Comparison of ENCODE assay signal across 22 cellular contexts in the genomic region with DNA sequence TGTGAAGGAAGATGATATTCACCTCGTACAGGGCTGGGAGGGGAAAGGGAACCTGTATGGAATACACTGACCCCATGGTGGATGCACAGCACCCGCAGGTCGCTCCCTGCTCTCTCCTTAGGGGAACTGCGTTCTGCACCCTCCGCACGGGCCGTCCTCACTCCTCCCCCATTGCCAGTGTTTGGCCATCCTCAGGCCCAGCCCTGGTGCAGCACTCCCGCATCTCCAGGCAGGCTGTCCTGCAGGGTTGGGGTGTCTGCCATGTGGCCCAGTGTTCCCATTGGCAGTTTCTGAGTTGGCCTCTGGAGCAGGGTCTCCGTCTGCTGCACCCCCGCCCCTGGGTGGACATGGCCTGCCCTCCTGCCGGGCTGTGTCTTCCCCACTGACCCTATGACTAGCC.
"Had no signal": no experiment of that assay in that cellular context is flagged by ENCODE, and none has a peak within 500 bp of the region (broad histone marks: within the 10 kb centered on the region; RNA-seq: fewer than 3 reads in every experiment).

No MANE protein-coding gene starts in this region.

- DNase-seq: activated B cell treated with CpG ODN at 0.5 μM for 24 hours; activated CD4-positive, alpha-beta memory T cell treated with anti-CD3 and anti-CD28 coated beads for 36 hours; activated CD4-positive, alpha-beta T cell treated with anti-CD3 and anti-CD28 coated beads, Interleukin-2, amount 10 ng/mL, durations not matched to agents 7 days and 5 days; activated gamma-delta T cell treated with Interleukin-2 at 50 U/mL for 16 hours; activated naive CD4-positive, alpha-beta T cell treated with anti-CD3 and anti-CD28 coated beads, Interleukin-2, amount 10 ng/mL, durations not matched to agents 7 days and 5 days; activated naive CD8-positive, alpha-beta T cell treated with anti-CD3 and anti-CD28 coated beads for 36 hours; activated T-cell treated with anti-CD3 and anti-CD28 coated beads, Interleukin-2, amount 50 U/mL, for 72 hours; brain microvascular endothelial cell; caudate nucleus; MG63; MV-4-11; NCI-H1092 treated with DMSO at 0.1 percent for 48 hours; NCI-H1417 treated with DMSO at 0.1 percent for 48 hours; NCI-H1694 treated with DMSO at 0.1 percent for 48 hours; NCI-H2029 treated with DMSO at 0.1 percent for 48 hours; NK-92 treated with Interleukin-12 subunit alpha and Interleukin-12 subunit beta, amount 100 ng/mL, for 24 hours; SIG-M5; T-helper 2 cell; T1000 had no signal

- H3K4me3 ChIP-seq: MG63, Peyer's patch had no signal

- FAIRE-seq: TTC549 had no signal

- H3K36me3 Mint-ChIP-seq: activated naive CD4-positive, alpha-beta T cell treated with anti-CD3 and anti-CD28 coated beads, Interleukin-2, amount 10 ng/mL, durations not matched to agents 7 days and 5 days had no signal

- H3K27ac ChIP-seq: brain microvascular endothelial cell, Peyer's patch had no signal

- H3K9me3 Mint-ChIP-seq: activated B cell treated with CpG ODN at 0.5 μM for 24 hours; activated CD4-positive, alpha-beta memory T cell treated with anti-CD3 and anti-CD28 coated beads for 36 hours; activated CD4-positive, alpha-beta T cell treated with anti-CD3 and anti-CD28 coated beads, Interleukin-2, amount 10 ng/mL, durations not matched to agents 7 days and 5 days; activated naive CD4-positive, alpha-beta T cell treated with anti-CD3 and anti-CD28 coated beads, Interleukin-2, amount 10 ng/mL, durations not matched to agents 7 days and 5 days; activated naive CD8-positive, alpha-beta T cell treated with anti-CD3 and anti-CD28 coated beads for 36 hours; activated T-cell treated with anti-CD3 and anti-CD28 coated beads, Interleukin-2, amount 50 U/mL, for 72 hours; activated T-helper 2 cell treated with anti-CD3 and anti-CD28 coated beads, Interferon-gamma antibody, Interleukin-2, Interleukin-4, amounts not matched to agents 10 μg/mL and 5 μg/mL and 100 μg/mL, durations not matched to agents 14 hours and 24 hours and 36 hours had no signal

- ATAC-seq: activated T-cell treated with anti-CD3 and anti-CD28 coated beads, Interleukin-2, amount 50 U/mL, for 72 hours had no signal

- H3K4me1 ChIP-seq: Peyer's patch had no signal

- H3K27ac Mint-ChIP-seq: activated B cell treated with CpG ODN at 0.5 μM for 24 hours; activated CD4-positive, alpha-beta memory T cell treated with anti-CD3 and anti-CD28 coated beads for 36 hours; activated CD4-positive, alpha-beta T cell treated with anti-CD3 and anti-CD28 coated beads, Interleukin-2, amount 10 ng/mL, durations not matched to agents 7 days and 5 days; activated naive CD4-positive, alpha-beta T cell treated with anti-CD3 and anti-CD28 coated beads, Interleukin-2, amount 10 ng/mL, durations not matched to agents 7 days and 5 days; activated naive CD8-positive, alpha-beta T cell treated with anti-CD3 and anti-CD28 coated beads for 36 hours; activated T-cell treated with anti-CD3 and anti-CD28 coated beads, Interleukin-2, amount 50 U/mL, for 72 hours; activated T-helper 2 cell treated with anti-CD3 and anti-CD28 coated beads, Interferon-gamma antibody, Interleukin-2, Interleukin-4, amounts not matched to agents 10 μg/mL and 5 μg/mL and 100 μg/mL, durations not matched to agents 14 hours and 24 hours and 36 hours had no signal

- H3K27me3 ChIP-seq: brain microvascular endothelial cell, MG63, Peyer's patch had no signal

- H3K9me3 ChIP-seq: MG63, Peyer's patch had no signal

- H3K36me3 ChIP-seq: brain microvascular endothelial cell, Peyer's patch had no signal

- H3K27me3 Mint-ChIP-seq: activated B cell treated with CpG ODN at 0.5 μM for 24 hours; activated CD4-positive, alpha-beta memory T cell treated with anti-CD3 and anti-CD28 coated beads for 36 hours; activated CD4-positive, alpha-beta T cell treated with anti-CD3 and anti-CD28 coated beads, Interleukin-2, amount 10 ng/mL, durations not matched to agents 7 days and 5 days; activated naive CD4-positive, alpha-beta T cell treated with anti-CD3 and anti-CD28 coated beads, Interleukin-2, amount 10 ng/mL, durations not matched to agents 7 days and 5 days; activated naive CD8-positive, alpha-beta T cell treated with anti-CD3 and anti-CD28 coated beads for 36 hours had no signal

- H3K4me3 Mint-ChIP-seq: activated B cell treated with CpG ODN at 0.5 μM for 24 hours; activated CD4-positive, alpha-beta memory T cell treated with anti-CD3 and anti-CD28 coated beads for 36 hours; activated CD4-positive, alpha-beta T cell treated with anti-CD3 and anti-CD28 coated beads, Interleukin-2, amount 10 ng/mL, durations not matched to agents 7 days and 5 days; activated naive CD4-positive, alpha-beta T cell treated with anti-CD3 and anti-CD28 coated beads, Interleukin-2, amount 10 ng/mL, durations not matched to agents 7 days and 5 days; activated naive CD8-positive, alpha-beta T cell treated with anti-CD3 and anti-CD28 coated beads for 36 hours; activated T-cell treated with anti-CD3 and anti-CD28 coated beads, Interleukin-2, amount 50 U/mL, for 72 hours had no signal

- H3K4me1 Mint-ChIP-seq: activated B cell treated with CpG ODN at 0.5 μM for 24 hours; activated CD4-positive, alpha-beta T cell treated with anti-CD3 and anti-CD28 coated beads, Interleukin-2, amount 10 ng/mL, durations not matched to agents 7 days and 5 days; activated naive CD4-positive, alpha-beta T cell treated with anti-CD3 and anti-CD28 coated beads, Interleukin-2, amount 10 ng/mL, durations not matched to agents 7 days and 5 days; activated naive CD8-positive, alpha-beta T cell treated with anti-CD3 and anti-CD28 coated beads for 36 hours had no signal
